8 cellular contexts compared by ENCODE assay signal in genomic region chr12:990649-991349, GRCh38. TPM values are rescaled to one million over a fixed set of nuclear protein-coding genes. Genes with fewer than 3 reads are reported as not detected.
A peak's percentile ranks its signal among the peaks of the same experiment; 100 is the strongest.
DNase-seq lines count a peak whose midpoint lies in the region; ATAC-seq and TF ChIP-seq lines count a peak whose summit lies in the region.

TSS of gene ERC1 (plus strand) at chr12:991223. CDS start at chr12:1027904, 36,681 bp downstream.

- H3K9ac ChIP-seq in neural cell (ENCODE audit: low read length) = peak within 1 kb of the TSS; percentile 93

- H3K4me1 ChIP-seq in RWPE2 (ENCODE audit: insufficient read depth, poor library complexity, severe bottlenecking) = peaks cover 42% of the 10 kb centered on the region

- H3K27ac Mint-ChIP-seq in stimulated activated naive CD8-positive, alpha-beta T cell treated with anti-CD3 and anti-CD28 coated beads, Interleukin-15, amount 100 ng/mL, for 72 hours = peak within 1 kb of the TSS; percentile 95 to 97

- H3K4me3 Mint-ChIP-seq in stimulated activated naive CD8-positive, alpha-beta T cell treated with anti-CD3 and anti-CD28 coated beads, Interleukin-15, amount 100 ng/mL, for 72 hours = peak within 1 kb of the TSS; percentile 90 to 99

- no peak for TF ChIP-seq RAD21 in neural cell (conservative IDR thresholded peaks at IDR 0.05)

- no peaks in the 10 kb centered on the region for H3K9me3 Mint-ChIP-seq in stimulated activated naive CD8-positive, alpha-beta T cell treated with anti-CD3 and anti-CD28 coated beads, Interleukin-15, amount 100 ng/mL, for 72 hours

- peaks cover 45% of the 10 kb centered on the region for H3K79me2 ChIP-seq in neural cell (replicated peaks; ENCODE audit: insufficient read depth, low read length)

- H3K4me2 ChIP-seq in neural cell (ENCODE audit: low read length) = peak within 1 kb of the TSS; percentile 93

- peak within 1 kb of the TSS; percentile 84 for H3K27ac ChIP-seq in KOPT-K1 (ENCODE audit: low read depth, low read length, poor library complexity, severe bottlenecking)
- H3K27ac ChIP-seq in RWPE2 (ENCODE audit: poor library complexity, severe bottlenecking) = peak within 1 kb of the TSS; percentile 87
- H3K27ac ChIP-seq in neural cell (ENCODE audit: low read length) = peak within 1 kb of the TSS; percentile 95

- no peaks in the 10 kb centered on the region for H3K9me3 ChIP-seq in KOPT-K1 (ENCODE audit: insufficient read depth, low read length, poor library complexity, severe bottlenecking)
- H3K9me3 ChIP-seq in RWPE2 (ENCODE audit: severe bottlenecking) = no peaks in the 10 kb centered on the region
- no peaks in the 10 kb centered on the region for H3K9me3 ChIP-seq in neural cell (ENCODE audit: low read length)

- ATAC-seq in GM21717 (IDR thresholded peaks at IDR 0.05; ENCODE audit: unreplicated experiment) = peak; percentile 66
- ATAC-seq in RWPE2 (ENCODE audit: low read depth) = peak; percentile 71
- peak; percentile 89 for ATAC-seq in stimulated activated naive CD8-positive, alpha-beta T cell treated with anti-CD3 and anti-CD28 coated beads, Interleukin-15, amount 100 ng/mL, for 72 hours

- H3K36me3 ChIP-seq in KOPT-K1 (ENCODE audit: insufficient read depth, low read length) (no peaks in the 10 kb centered on the region), RWPE2 (ENCODE audit: low read depth) (peaks cover 3% of the 10 kb centered on the region; the same call in 1 of the 2 replicates), neural cell (ENCODE audit: insufficient read depth, low read length) (no peaks in the 10 kb centered on the region)

- peak; percentile 99 for DNase-seq in DMS53 (lab: John Stamatoyannopoulos, UW)
- peak; percentile 92 for DNase-seq in RWPE2 (ENCODE audit: low spot score)
- peak; percentile 81 for DNase-seq in activated gamma-delta T cell treated with Interleukin-2 at 50 U/mL for 16 hours
- peak; percentile 93 for DNase-seq in fibroblast of villous mesenchyme (ENCODE audit: low read depth)
- peak; percentile 84 to 90 for DNase-seq in stimulated activated naive CD8-positive, alpha-beta T cell treated with anti-CD3 and anti-CD28 coated beads, Interleukin-15, amount 100 ng/mL, for 72 hours

- H3K4me3 ChIP-seq in RWPE2 (ENCODE audit: severe bottlenecking) (peak within 1 kb of the TSS; percentile 92), fibroblast of villous mesenchyme (ENCODE audit: low read depth, low read length) (peak within 1 kb of the TSS; percentile 79), neural cell (ENCODE audit: low read length) (peak within 1 kb of the TSS; percentile 75)

- no peaks in the 10 kb centered on the region for H3K9me2 ChIP-seq in neural cell (ENCODE audit: insufficient read depth, low read length)

- H3K27me3 ChIP-seq in RWPE2 (ENCODE audit: insufficient read depth, poor library complexity, severe bottlenecking) (no peaks in the 10 kb centered on the region), neural cell (ENCODE audit: insufficient read depth, low read depth, low read length) (no peaks in the 10 kb centered on the region)

- peak; percentile 8 for TF ChIP-seq CTCF in RWPE2 (IDR thresholded peaks at IDR 0.05; ENCODE audit: poor library complexity, severe bottlenecking)
- no peak for TF ChIP-seq CTCF in fibroblast of villous mesenchyme (IDR thresholded peaks at IDR 0.05; ENCODE audit: insufficient read depth, low read depth, low read length)
- peak; percentile 46 for TF ChIP-seq CTCF in neural cell (IDR thresholded peaks at IDR 0.05; ENCODE audit: poor library complexity, severe bottlenecking)

- no peaks in the 10 kb centered on the region for H3K27me3 Mint-ChIP-seq in stimulated activated naive CD8-positive, alpha-beta T cell treated with anti-CD3 and anti-CD28 coated beads, Interleukin-15, amount 100 ng/mL, for 72 hours

- H3K4me1 Mint-ChIP-seq in stimulated activated naive CD8-positive, alpha-beta T cell treated with anti-CD3 and anti-CD28 coated beads, Interleukin-15, amount 100 ng/mL, for 72 hours = peaks cover 42% of the 10 kb centered on the region

- no peaks in the 10 kb centered on the region for H3F3A ChIP-seq in neural cell (ENCODE audit: insufficient read depth, low read length, poor library complexity, severe bottlenecking)

- TF ChIP-seq EP300 in neural cell (conservative IDR thresholded peaks at IDR 0.05; ENCODE audit: poor library complexity, severe bottlenecking) = peak; percentile 67

- peak within 1 kb of the TSS; percentile 86 for H2AFZ ChIP-seq in neural cell (ENCODE audit: low read depth, low read length)

- no peaks in the 10 kb centered on the region for H4K20me1 ChIP-seq in neural cell (ENCODE audit: insufficient read depth)

TF ChIP-seq in neural cell, 6 proteins besides CTCF, POLR2A, EP300 and RAD21:
- TF ChIP-seq TAF1 (IDR thresholded peaks at IDR 0.05; ENCODE audit: low read depth) (peak; percentile 85), EZH2 (IDR thresholded peaks at IDR 0.05; ENCODE audit: borderline replicate concordance, insufficient read depth, low read length, poor library complexity, severe bottlenecking) (no peak), SMC3 (conservative IDR thresholded peaks at IDR 0.05; ENCODE audit: poor library complexity) (peak; percentile 47), REST (IDR thresholded peaks at IDR 0.05; ENCODE audit: borderline replicate concordance) (peak; percentile 70), MXI1 (conservative IDR thresholded peaks at IDR 0.05; ENCODE audit: poor library complexity, severe bottlenecking) (peak; percentile 69), POLR2AphosphoS5 (IDR thresholded peaks at IDR 0.05) (peak; percentile 83)

RNA-seq across cellular contexts. Expression of gene ERC1, which starts in this region (rescaled TPM):
- 41.9 and 49.7 TPM in 2 replicates for total RNA-seq in fibroblast of villous mesenchyme
- 7.1 and 10.7 TPM in 2 replicates for polyA plus RNA-seq in neural cell
- polyA minus RNA-seq in neural cell = 86.9 and 107 TPM in 2 replicates

Comparison
In these comparisons a context has a peak if more than half of its experiments do, and no peak if none do; other contexts are left out.
1. Peak in every context shown above with its lines: DNase-seq, ATAC-seq, H3K4me3 ChIP-seq and H3K27ac ChIP-seq.